In genomic region chr19:55106591-55106990, GRCh38 we compare ENCODE assay signal across 26 cellular contexts. TPM values are rescaled to one million over a fixed set of nuclear protein-coding genes. Genes with fewer than 3 reads are reported as not detected.
DNase-seq lines count a peak whose midpoint lies in the region; ATAC-seq and TF ChIP-seq lines count a peak whose summit lies in the region.
"Had no signal": no experiment of that assay in that cellular context is flagged by ENCODE, and none has a peak within 500 bp of the region (broad histone marks: within the 10 kb centered on the region; RNA-seq: fewer than 3 reads in every experiment).

No MANE protein-coding gene starts in this region.

- no peak overlapping the region for H4K8ac ChIP-seq in IMR-90 (ENCODE audit: low read depth in 2 of 2, low read length in 2 of 2)
- H4K8ac ChIP-seq in neuronal stem cell (ENCODE audit: low read depth, low read length), result no peak overlapping the region

- peaks cover 42% of the 10 kb centered on the region for H3K36me3 ChIP-seq in IMR-90 (ENCODE audit: control insufficient read depth, insufficient read depth, low read length)
- peaks cover 21 to 59% of the 10 kb centered on the region in 2 donors for H3K36me3 ChIP-seq in neuronal stem cell (replicated peaks in 1 of 2; ENCODE audit: control insufficient read depth in 2 of 2, insufficient read depth in 2 of 2, low read length in 2 of 2)
- peaks cover 44% of the 10 kb centered on the region for H3K36me3 ChIP-seq in MG63

- peaks cover 10% of the 10 kb centered on the region for H3K9me1 ChIP-seq in IMR-90 (ENCODE audit: insufficient read depth, low read length)

- TF ChIP-seq POLR2A in IMR-90 (IDR thresholded peaks at IDR 0.05; ENCODE audit: low read depth, low read length), result no peak

- 95% methylated on average over 5 of the region's 6 CpGs; no CpG with 5 or more reads in 1 of the 2 experiments for WGBS in IMR-90 (ENCODE audit: extremely low coverage in 2 of 2, insufficient read length in 1 of 2), 2 experiments
- no CpG with 5 or more reads among the region's 6 CpGs for WGBS in neuronal stem cell (ENCODE audit: extremely low coverage in 2 of 2, insufficient read length in 2 of 2, insufficient replicate concordance in 1 of 2), 2 donors

- POLR2A ChIA-PET in activated CD4-positive, alpha-beta memory T cell treated with anti-CD3 and anti-CD28 coated beads, Interleukin-2, amount 10 ng/mL, durations not matched to agents 7 days and 5 days (lab: Charles Lee), result interaction anchor here (1.0 kb wide), 1 partner anchor 11 kb away, joined by 5 read pairs; the partner anchor contains the start of gene PPP1R12C
- POLR2A ChIA-PET in activated CD4-positive, alpha-beta memory T cell treated with anti-CD3 and anti-CD28 coated beads for 36 hours (lab: Charles Lee), result no interaction called here
- POLR2A ChIA-PET in IMR-90 (lab: Charles Lee; ENCODE audit: unreplicated experiment), result no interaction called here
- POLR2A ChIA-PET in CD4-positive, alpha-beta T cell (lab: Charles Lee), result no interaction called here

- no peak for ATAC-seq in IMR-90 (ENCODE audit: low read depth)
- ATAC-seq in CD4-positive, alpha-beta T cell (ENCODE audit: poor library complexity), result no peak
- ATAC-seq: PC-3, Right ventricle myocardium inferior, SK-N-SH treated with all-trans-retinoic acid at 6 μM for 48 hours had no signal

- no peaks in the 10 kb centered on the region for H3K4me1 ChIP-seq in IMR-90 (ENCODE audit: control insufficient read depth, insufficient read depth, low read length)
- H3K4me1 ChIP-seq in neuronal stem cell (ENCODE audit: control insufficient read depth in 2 of 2, insufficient read depth in 1 of 2, low read depth in 1 of 2, low read length in 2 of 2), result no peaks in the 10 kb centered on the region
- H3K4me1 ChIP-seq: BLaER1, HAP-1, SJCRH30 had no signal

- no peak overlapping the region for H3K14ac ChIP-seq in IMR-90 (replicated peaks; ENCODE audit: low read depth, low read length)
- no peak overlapping the region for H3K14ac ChIP-seq in neuronal stem cell (ENCODE audit: low read length)

- peak overlapping the region; percentile 76 for H2AK9ac ChIP-seq in IMR-90 (replicated peaks; ENCODE audit: low read depth, low read length, poor library complexity)

- no peak for DNase-seq in activated CD4-positive, alpha-beta memory T cell treated with anti-CD3 and anti-CD28 coated beads, Interleukin-2, amount 10 ng/mL, durations not matched to agents 7 days and 5 days
- no peak for DNase-seq in activated CD4-positive, alpha-beta memory T cell treated with anti-CD3 and anti-CD28 coated beads for 36 hours
- DNase-seq in IMR-90, result no peak
- DNase-seq in endothelial cell (ENCODE audit: low spot score), result no peak
- DNase-seq in neuronal stem cell (ENCODE audit: low spot score), result no peak
- DNase-seq in stimulated activated naive CD4-positive, alpha-beta T cell (lab: John Stamatoyannopoulos, UW), result no peak
- no peak for DNase-seq in CD4-positive, alpha-beta T cell
- DNase-seq in MG63, result no peak
- DNase-seq: 8988T; ACHN; CD4-positive, CD25-positive, alpha-beta regulatory T cell; COR-L47; GOT3; NCI-H1092 treated with DMSO at 0.1 percent for 48 hours; NCI-H1436; NCI-H187 treated with DMSO at 0.1 percent for 48 hours; NCI-H446; NCI-H524 treated with DMSO at 0.1 percent for 48 hours; NCI-H774; PC-3; SJCRH30 had no signal

- H3K9me3 ChIP-seq in IMR-90 (ENCODE audit: control insufficient read depth, insufficient read depth, low read length) (peaks cover 4% of the 10 kb centered on the region), neuronal stem cell (replicated peaks in 1 of 2; ENCODE audit: control insufficient read depth in 2 of 2, insufficient read depth in 1 of 2, low read depth in 1 of 2, low read length in 2 of 2) (peaks cover 6 to 7% of the 10 kb centered on the region in 2 donors), MG63 (peaks cover 7% of the 10 kb centered on the region)
- H3K9me3 ChIP-seq in CD4-positive, alpha-beta T cell (ENCODE audit: control insufficient read depth, low read length), result no peaks in the 10 kb centered on the region
- H3K9me3 ChIP-seq: HAP-1, SJCRH30 had no signal

- peaks cover 2% of the 10 kb centered on the region for H3K9me3 Mint-ChIP-seq in activated CD4-positive, alpha-beta memory T cell treated with anti-CD3 and anti-CD28 coated beads, Interleukin-2, amount 10 ng/mL, durations not matched to agents 7 days and 5 days
- H3K9me3 Mint-ChIP-seq in activated CD4-positive, alpha-beta memory T cell treated with anti-CD3 and anti-CD28 coated beads for 36 hours, result peaks cover 2% of the 10 kb centered on the region
- no peaks in the 10 kb centered on the region for H3K9me3 Mint-ChIP-seq in endothelial cell (ENCODE audit: unreplicated experiment)
- no peaks in the 10 kb centered on the region for H3K9me3 Mint-ChIP-seq in CD4-positive, alpha-beta T cell

- H3K27ac ChIP-seq in IMR-90 (ENCODE audit: insufficient read depth, low read length) (no peak overlapping the region), neuronal stem cell (replicated peaks; ENCODE audit: low read length) (no peak overlapping the region)
- H3K27ac ChIP-seq in CD4-positive, alpha-beta T cell (ENCODE audit: low read depth, low read length), result no peak overlapping the region
- H3K27ac ChIP-seq: BLaER1, SJCRH30 had no signal

- H2AK5ac ChIP-seq in IMR-90 (ENCODE audit: low read depth, low read length), result no peak overlapping the region
- peak overlapping the region; percentile 20 for H2AK5ac ChIP-seq in neuronal stem cell (ENCODE audit: low read depth, low read length)

- H2AFZ ChIP-seq in IMR-90 (replicated peaks; ENCODE audit: low read length, poor library complexity) (peak overlapping the region; percentile 43), neuronal stem cell (ENCODE audit: low read length) (no peak overlapping the region)

- H3K36me3 Mint-ChIP-seq in activated CD4-positive, alpha-beta memory T cell treated with anti-CD3 and anti-CD28 coated beads, Interleukin-2, amount 10 ng/mL, durations not matched to agents 7 days and 5 days (ENCODE audit: low read depth), result peaks cover 59% of the 10 kb centered on the region
- H3K36me3 Mint-ChIP-seq in activated CD4-positive, alpha-beta memory T cell treated with anti-CD3 and anti-CD28 coated beads for 36 hours, result peaks cover 37% of the 10 kb centered on the region
- peaks cover 37% of the 10 kb centered on the region for H3K36me3 Mint-ChIP-seq in endothelial cell (ENCODE audit: low read depth, unreplicated experiment)
- peaks cover 64% of the 10 kb centered on the region for H3K36me3 Mint-ChIP-seq in CD4-positive, alpha-beta T cell (ENCODE audit: low read depth)

- no TSS peak for BruUV-seq in IMR-90 (replicated peaks; lab: Mats Ljungman, UMichigan)

- no peak for TF ChIP-seq RAD21 in IMR-90 (IDR thresholded peaks at IDR 0.05; ENCODE audit: low read length)

- no peaks in the 10 kb centered on the region for H3K27me3 Mint-ChIP-seq in activated CD4-positive, alpha-beta memory T cell treated with anti-CD3 and anti-CD28 coated beads, Interleukin-2, amount 10 ng/mL, durations not matched to agents 7 days and 5 days
- no peaks in the 10 kb centered on the region for H3K27me3 Mint-ChIP-seq in activated CD4-positive, alpha-beta memory T cell treated with anti-CD3 and anti-CD28 coated beads for 36 hours
- H3K27me3 Mint-ChIP-seq in endothelial cell (ENCODE audit: unreplicated experiment), result peaks cover 11% of the 10 kb centered on the region
- H3K27me3 Mint-ChIP-seq in CD4-positive, alpha-beta T cell, result no peaks in the 10 kb centered on the region
- H3K27me3 Mint-ChIP-seq: CD4-positive, CD25-positive, alpha-beta regulatory T cell had no signal

- H2BK5ac ChIP-seq in IMR-90 (ENCODE audit: low read depth, low read length, poor library complexity, severe bottlenecking) (no peak overlapping the region), neuronal stem cell (ENCODE audit: low read length) (no peak overlapping the region)

- no peak overlapping the region for H3K56ac ChIP-seq in IMR-90 (ENCODE audit: extremely low read depth, insufficient read depth, low read length)

- H3K4me3 ChIP-seq in IMR-90 (ENCODE audit: insufficient read depth, low read depth, low read length), result no peak overlapping the region
- no peak overlapping the region for H3K4me3 ChIP-seq in neuronal stem cell (ENCODE audit: low read length in 2 of 2)
- H3K4me3 ChIP-seq in MG63, result no peak overlapping the region
- H3K4me3 ChIP-seq: BLaER1, HAP-1, SJCRH30 had no signal

- H4K91ac ChIP-seq in IMR-90 (ENCODE audit: insufficient read depth, low read depth, low read length), result no peak overlapping the region
- no peak overlapping the region for H4K91ac ChIP-seq in neuronal stem cell (ENCODE audit: low read depth, low read length, poor library complexity)

- no peak overlapping the region for H4K5ac ChIP-seq in IMR-90 (ENCODE audit: low read depth, low read length)

- H3K79me1 ChIP-seq in IMR-90 (ENCODE audit: low read depth in 1 of 2, low read length in 2 of 2) (peaks cover 40 to 59% of the 10 kb centered on the region in 2 experiments), neuronal stem cell (ENCODE audit: low read depth, low read length) (peaks cover 12% of the 10 kb centered on the region)

- H3K27me3 ChIP-seq in IMR-90 (ENCODE audit: control insufficient read depth, insufficient read depth, low read length) (no peaks in the 10 kb centered on the region), neuronal stem cell (ENCODE audit: control insufficient read depth in 3 of 3, insufficient read depth in 3 of 3, low read depth in 1 of 3, low read length in 3 of 3) (no peaks in the 10 kb centered on the region), MG63 (no peaks in the 10 kb centered on the region)
- H3K27me3 ChIP-seq in CD4-positive, alpha-beta T cell (ENCODE audit: control insufficient read depth, insufficient read depth, low read length), result no peaks in the 10 kb centered on the region
- H3K27me3 ChIP-seq: BLaER1, SJCRH30 had no signal

- no peak overlapping the region for H3K9ac ChIP-seq in IMR-90 (ENCODE audit: low read depth, low read length)
- H3K9ac ChIP-seq in neuronal stem cell (ENCODE audit: low read depth, low read length, poor library complexity), result peak overlapping the region; percentile 53
- H3K9ac ChIP-seq: BLaER1 had no signal

- H3K27ac Mint-ChIP-seq in activated CD4-positive, alpha-beta memory T cell treated with anti-CD3 and anti-CD28 coated beads, Interleukin-2, amount 10 ng/mL, durations not matched to agents 7 days and 5 days, result peak overlapping the region; percentile 29
- no peak overlapping the region for H3K27ac Mint-ChIP-seq in activated CD4-positive, alpha-beta memory T cell treated with anti-CD3 and anti-CD28 coated beads for 36 hours
- H3K27ac Mint-ChIP-seq in endothelial cell (ENCODE audit: unreplicated experiment), result no peak overlapping the region
- H3K27ac Mint-ChIP-seq in CD4-positive, alpha-beta T cell, result no peak overlapping the region
- H3K27ac Mint-ChIP-seq: IgD-negative memory B cell had no signal

- in situ Hi-C loops in IMR-90 (cut with MboI; ENCODE audit: low sequenced_read_pairs), result loop anchor here (25.0 kb wide), 1 partner anchor 531 kb away; the partner anchor contains the start of genes CCDC106, ZNF580 and ZNF581

- intact Hi-C loops in activated CD4-positive, alpha-beta memory T cell treated with anti-CD3 and anti-CD28 coated beads for 36 hours (cut with micrococcal nuclease), result no loop called here
- intact Hi-C loops in IMR-90 (cut with micrococcal nuclease), result no loop called here
- intact Hi-C loops in CD4-positive, alpha-beta T cell (cut with DNase I, micrococcal nuclease), result no loop called here

- dilution Hi-C loops in IMR-90 (cut with HindIII; ENCODE audit: low sequenced_read_pairs, unreplicated experiment), result no loop called here

- H3K4ac ChIP-seq in IMR-90 (ENCODE audit: low read depth, low read length), result no peak overlapping the region
- H3K4ac ChIP-seq in neuronal stem cell (ENCODE audit: low read length), result no peak overlapping the region

- H3K18ac ChIP-seq in IMR-90 (ENCODE audit: low read depth, low read length) (no peak overlapping the region), neuronal stem cell (ENCODE audit: low read length) (no peak overlapping the region)

- peaks cover 40% of the 10 kb centered on the region for H4K20me1 ChIP-seq in IMR-90 (ENCODE audit: insufficient read depth, low read length)

- H2BK15ac ChIP-seq in IMR-90 (ENCODE audit: low read depth, low read length) (no peak overlapping the region), neuronal stem cell (ENCODE audit: low read length) (no peak overlapping the region)

- H2BK120ac ChIP-seq in IMR-90 (ENCODE audit: low read depth, low read length), result no peak overlapping the region
- no peak overlapping the region for H2BK120ac ChIP-seq in neuronal stem cell (ENCODE audit: low read depth, low read length)

- no peak overlapping the region for H2BK20ac ChIP-seq in IMR-90 (ENCODE audit: low read depth, low read length)

- H3K23ac ChIP-seq in IMR-90 (ENCODE audit: low read depth, low read length) (no peak overlapping the region), neuronal stem cell (ENCODE audit: low read depth, low read length, poor library complexity) (no peak overlapping the region)

- H3K4me3 Mint-ChIP-seq in activated CD4-positive, alpha-beta memory T cell treated with anti-CD3 and anti-CD28 coated beads, Interleukin-2, amount 10 ng/mL, durations not matched to agents 7 days and 5 days, result no peak overlapping the region
- no peak overlapping the region for H3K4me3 Mint-ChIP-seq in activated CD4-positive, alpha-beta memory T cell treated with anti-CD3 and anti-CD28 coated beads for 36 hours
- H3K4me3 Mint-ChIP-seq in endothelial cell (ENCODE audit: unreplicated experiment), result peak overlapping the region; percentile 21
- H3K4me3 Mint-ChIP-seq in CD4-positive, alpha-beta T cell, result no peak overlapping the region
- H3K4me3 Mint-ChIP-seq: CD4-positive, CD25-positive, alpha-beta regulatory T cell; IgD-negative memory B cell had no signal

- H3K4me2 ChIP-seq in IMR-90 (ENCODE audit: low read depth, low read length) (no peak overlapping the region), neuronal stem cell (ENCODE audit: insufficient read depth, low read length, poor library complexity, severe bottlenecking) (no peak overlapping the region)
- H3K4me2 ChIP-seq: BLaER1 had no signal

- no peak overlapping the region for H2BK12ac ChIP-seq in neuronal stem cell (ENCODE audit: low read length)

- H3K4me1 Mint-ChIP-seq in activated CD4-positive, alpha-beta memory T cell treated with anti-CD3 and anti-CD28 coated beads, Interleukin-2, amount 10 ng/mL, durations not matched to agents 7 days and 5 days, result peaks cover 4% of the 10 kb centered on the region
- H3K4me1 Mint-ChIP-seq in activated CD4-positive, alpha-beta memory T cell treated with anti-CD3 and anti-CD28 coated beads for 36 hours (ENCODE audit: low read depth), result peaks cover 3% of the 10 kb centered on the region
- H3K4me1 Mint-ChIP-seq in endothelial cell (ENCODE audit: unreplicated experiment), result peaks cover 2% of the 10 kb centered on the region
- no peaks in the 10 kb centered on the region for H3K4me1 Mint-ChIP-seq in CD4-positive, alpha-beta T cell (ENCODE audit: low read depth)

- CTCF ChIA-PET in activated CD4-positive, alpha-beta memory T cell treated with anti-CD3 and anti-CD28 coated beads, Interleukin-2, amount 10 ng/mL, durations not matched to agents 7 days and 5 days (lab: Charles Lee), result interaction anchor here (1.7 kb wide), 1 partner anchor 10 kb away, joined by 5 read pairs; the partner anchor contains the start of gene PPP1R12C
- CTCF ChIA-PET in activated CD4-positive, alpha-beta memory T cell treated with anti-CD3 and anti-CD28 coated beads for 36 hours (lab: Charles Lee), result interaction anchor here (1.1 to 1.6 kb wide), 2 partner anchors 19 to 34 kb away, joined by 5 to 8 read pairs; no protein-coding TSS in a partner anchor
- CTCF ChIA-PET in IMR-90 (lab: Yijun Ruan, JAX), result no interaction called here
- CTCF ChIA-PET in CD4-positive, alpha-beta T cell (lab: Charles Lee), result no interaction called here

- TF ChIP-seq CTCF in IMR-90 (conservative IDR thresholded peaks at IDR 0.05; ENCODE audit: low read depth, low read length) (no peak), endothelial cell (IDR thresholded peaks at IDR 0.05; ENCODE audit: unreplicated experiment) (no peak)
- TF ChIP-seq CTCF in CD4-positive, alpha-beta T cell (IDR thresholded peaks at IDR 0.05), result no peak

RNA-seq across cellular contexts. Expression of gene PPP1R12C, which starts 10.8 kb away (rescaled TPM):
- 100 to 1,000 TPM; 132 to 134 TPM for total RNA-seq in activated CD4-positive, alpha-beta memory T cell treated with anti-CD3 and anti-CD28 coated beads, Interleukin-2, amount 10 ng/mL, durations not matched to agents 7 days and 5 days
- total RNA-seq in activated CD4-positive, alpha-beta memory T cell treated with anti-CD3 and anti-CD28 coated beads for 36 hours, result 10 to 100 TPM; 62.7 to 73.2 TPM
- total RNA-seq in IMR-90 (2012; rRNA removed) (21.1 and 21.5 TPM in 2 replicates), endothelial cell (ENCODE audit: unreplicated experiment) (136 TPM)
- polyA plus RNA-seq in IMR-90 (2012; rRNA removed), result 81.4 and 104 TPM in 2 replicates
- polyA plus RNA-seq in IMR-90 (2012; cell fraction: cytosol; rRNA removed), result 43.7 and 62.1 TPM in 2 replicates
- polyA plus RNA-seq in IMR-90 (2012; cell fraction: nucleus; rRNA removed; ENCODE audit: low replicate concordance), result 542 and 869 TPM in 2 replicates
- 45.4 TPM for polyA plus RNA-seq in neuronal stem cell (2013, experiment 1 of 2)
- polyA plus RNA-seq in neuronal stem cell (2013, experiment 2 of 2), result 45.1 TPM
- 100 to 1,000 TPM; 123 to 136 TPM for total RNA-seq in CD4-positive, alpha-beta T cell
- total RNA-seq in MG63 (2014; rRNA removed; shearing (Covaris generic); ENCODE audit: low replicate concordance), result 76.0 and 81.1 TPM in 2 replicates

RNA-seq across cellular contexts. Expression of gene EPS8L1, which starts 30.9 kb away (rescaled TPM):
- 1 to 10 TPM; 6.9 to 7.6 TPM for total RNA-seq in activated CD4-positive, alpha-beta memory T cell treated with anti-CD3 and anti-CD28 coated beads, Interleukin-2, amount 10 ng/mL, durations not matched to agents 7 days and 5 days
- 1 to 10 TPM; 2.2 to 2.7 TPM for total RNA-seq in activated CD4-positive, alpha-beta memory T cell treated with anti-CD3 and anti-CD28 coated beads for 36 hours
- total RNA-seq in IMR-90 (2012; rRNA removed) (0.90 and 1.9 TPM in 2 replicates), endothelial cell (ENCODE audit: unreplicated experiment) (24.6 TPM)
- polyA plus RNA-seq in IMR-90 (2012; rRNA removed), result 2.9 and 3.1 TPM in 2 replicates
- polyA plus RNA-seq in IMR-90 (2012; cell fraction: cytosol; rRNA removed), result 2.5 and 8.1 TPM in 2 replicates
- polyA plus RNA-seq in IMR-90 (2012; cell fraction: nucleus; rRNA removed; ENCODE audit: low replicate concordance), result 6.8 and 7.4 TPM in 2 replicates
- 19.6 TPM for polyA plus RNA-seq in neuronal stem cell (2013, experiment 1 of 2)
- 18.4 TPM for polyA plus RNA-seq in neuronal stem cell (2013, experiment 2 of 2)
- total RNA-seq in CD4-positive, alpha-beta T cell, result 1 to 10 TPM; 2.0 to 2.2 TPM
- total RNA-seq in MG63 (2014; rRNA removed; shearing (Covaris generic); ENCODE audit: low replicate concordance), result 1.1 TPM in 1 of 2 replicates, not detected in the other

RNA-seq across cellular contexts. Expression of gene TNNT1, which starts 42.4 kb away (rescaled TPM):
- total RNA-seq in activated CD4-positive, alpha-beta memory T cell treated with anti-CD3 and anti-CD28 coated beads, Interleukin-2, amount 10 ng/mL, durations not matched to agents 7 days and 5 days, result under 1 TPM; 0.38 to 0.68 TPM
- not detected for total RNA-seq in activated CD4-positive, alpha-beta memory T cell treated with anti-CD3 and anti-CD28 coated beads for 36 hours
- total RNA-seq in IMR-90 (2012; rRNA removed), result 1.3 and 3.1 TPM in 2 replicates
- polyA plus RNA-seq in IMR-90 (2012; rRNA removed), result 2.5 and 2.6 TPM in 2 replicates
- 1.4 and 3.4 TPM in 2 replicates for polyA plus RNA-seq in IMR-90 (2012; cell fraction: cytosol; rRNA removed)
- polyA plus RNA-seq in IMR-90 (2012; cell fraction: nucleus; rRNA removed; ENCODE audit: low replicate concordance), result 1.1 and 2.2 TPM in 2 replicates
- 2.8 TPM for total RNA-seq in endothelial cell (ENCODE audit: unreplicated experiment)
- polyA plus RNA-seq in neuronal stem cell (2013, experiment 1 of 2), result 81.1 TPM
- polyA plus RNA-seq in neuronal stem cell (2013, experiment 2 of 2), result 76.8 TPM
- not detected for total RNA-seq in CD4-positive, alpha-beta T cell
- total RNA-seq in MG63 (2014; rRNA removed; shearing (Covaris generic); ENCODE audit: low replicate concordance), result 1.7 TPM in 1 of 2 replicates, not detected in the other
- total RNA-seq: CD4-positive, CD25-positive, alpha-beta regulatory T cell had no signal
- polyA plus RNA-seq: CD4-positive, CD25-positive, alpha-beta regulatory T cell; IgD-negative memory B cell had no signal

RNA-seq across cellular contexts. Expression of gene RDH13, which starts 43.6 kb away (rescaled TPM):
- 10 to 100 TPM; 15.3 to 15.5 TPM for total RNA-seq in activated CD4-positive, alpha-beta memory T cell treated with anti-CD3 and anti-CD28 coated beads, Interleukin-2, amount 10 ng/mL, durations not matched to agents 7 days and 5 days
- total RNA-seq in activated CD4-positive, alpha-beta memory T cell treated with anti-CD3 and anti-CD28 coated beads for 36 hours, result 10 to 100 TPM; 11.0 to 12.8 TPM
- 7.5 and 8.3 TPM in 2 replicates for total RNA-seq in IMR-90 (2012; rRNA removed)
- 6.9 and 7.8 TPM in 2 replicates for polyA plus RNA-seq in IMR-90 (2012; rRNA removed)
- 4.2 and 7.7 TPM in 2 replicates for polyA plus RNA-seq in IMR-90 (2012; cell fraction: cytosol; rRNA removed)
- 14.8 and 17.0 TPM in 2 replicates for polyA plus RNA-seq in IMR-90 (2012; cell fraction: nucleus; rRNA removed; ENCODE audit: low replicate concordance)
- 13.5 TPM for total RNA-seq in endothelial cell (ENCODE audit: unreplicated experiment)
- 7.9 TPM for polyA plus RNA-seq in neuronal stem cell (2013, experiment 1 of 2)
- polyA plus RNA-seq in neuronal stem cell (2013, experiment 2 of 2), result 7.9 TPM
- 1 to 10 TPM; 7.4 to 8.8 TPM for total RNA-seq in CD4-positive, alpha-beta T cell
- total RNA-seq in MG63 (2014; rRNA removed; shearing (Covaris generic); ENCODE audit: low replicate concordance), result 17.9 and 23.8 TPM in 2 replicates

RNA-seq across cellular contexts. Expression of gene TNNI3, which starts 50.9 kb away (rescaled TPM):
- not detected for total RNA-seq in activated CD4-positive, alpha-beta memory T cell treated with anti-CD3 and anti-CD28 coated beads, Interleukin-2, amount 10 ng/mL, durations not matched to agents 7 days and 5 days
- not detected for total RNA-seq in activated CD4-positive, alpha-beta memory T cell treated with anti-CD3 and anti-CD28 coated beads for 36 hours
- total RNA-seq in IMR-90 (2012; rRNA removed), result not detected in 2 replicates
- not detected in 2 replicates for polyA plus RNA-seq in IMR-90 (2012; rRNA removed)
- polyA plus RNA-seq in IMR-90 (2012; cell fraction: cytosol; rRNA removed), result 0.09 and 0.24 TPM in 2 replicates
- 0.26 and 0.28 TPM in 2 replicates for polyA plus RNA-seq in IMR-90 (2012; cell fraction: nucleus; rRNA removed; ENCODE audit: low replicate concordance)
- total RNA-seq in endothelial cell (ENCODE audit: unreplicated experiment), result not detected
- 38.0 TPM for polyA plus RNA-seq in neuronal stem cell (2013, experiment 1 of 2)
- polyA plus RNA-seq in neuronal stem cell (2013, experiment 2 of 2), result 36.6 TPM
- total RNA-seq in CD4-positive, alpha-beta T cell, result not detected
- not detected in 2 replicates for total RNA-seq in MG63 (2014; rRNA removed; shearing (Covaris generic); ENCODE audit: low replicate concordance)
- total RNA-seq: CD4-positive, CD25-positive, alpha-beta regulatory T cell had no signal
- polyA plus RNA-seq: CD4-positive, CD25-positive, alpha-beta regulatory T cell; IgD-negative memory B cell had no signal

Comparison
In these comparisons a context has a peak if more than half of its experiments do, and no peak if none do; other contexts are left out.
1. CTCF ChIA-PET loops: an anchor here in activated CD4-positive, alpha-beta memory T cell treated with anti-CD3 and anti-CD28 coated beads, Interleukin-2, amount 10 ng/mL, durations not matched to agents 7 days and 5 days (1.7 kb wide) and activated CD4-positive, alpha-beta memory T cell treated with anti-CD3 and anti-CD28 coated beads for 36 hours (1.1 to 1.6 kb wide); none called in IMR-90 and CD4-positive, alpha-beta T cell.